Comparison of ENCODE assay signal across 22 cellular contexts in genomic region chr6:20028143-20028542, GRCh38.
"Had no signal": no experiment of that assay in that cellular context is flagged by ENCODE, and none has a peak within 500 bp of the region (broad histone marks: within the 10 kb centered on the region; RNA-seq: fewer than 3 reads in every experiment).

No MANE protein-coding gene starts in this region.

- H3K9me3 ChIP-seq: ascending aorta, breast epithelium, esophagus squamous epithelium, psoas muscle, right lobe of liver, thoracic aorta, upper lobe of right lung had no signal

- H3K4me3 Mint-ChIP-seq: activated CD8-positive, alpha-beta memory T cell treated with anti-CD3 and anti-CD28 coated beads, Interleukin-2, amount 10 ng/mL, durations not matched to agents 7 days and 5 days; activated naive CD4-positive, alpha-beta T cell treated with anti-CD3 and anti-CD28 coated beads, Interleukin-2, amount 10 ng/mL, durations not matched to agents 7 days and 5 days; neural crest cell; stimulated activated naive CD8-positive, alpha-beta T cell treated with anti-CD3 and anti-CD28 coated beads, Interleukin-15, amount 100 ng/mL, for 72 hours had no signal

- H3K27ac Mint-ChIP-seq: activated CD8-positive, alpha-beta memory T cell treated with anti-CD3 and anti-CD28 coated beads, Interleukin-2, amount 10 ng/mL, durations not matched to agents 7 days and 5 days; activated naive CD4-positive, alpha-beta T cell treated with anti-CD3 and anti-CD28 coated beads, Interleukin-2, amount 10 ng/mL, durations not matched to agents 7 days and 5 days; activated T-helper 2 cell treated with anti-CD3 and anti-CD28 coated beads, Interferon-gamma antibody, Interleukin-2, Interleukin-4, amounts not matched to agents 10 μg/mL and 5 μg/mL and 100 μg/mL, durations not matched to agents 14 hours and 24 hours and 36 hours; stimulated activated naive CD8-positive, alpha-beta T cell treated with anti-CD3 and anti-CD28 coated beads, Interleukin-15, amount 100 ng/mL, for 72 hours had no signal

- FAIRE-seq: endothelial cell of umbilical vein had no signal

- ATAC-seq: activated CD8-positive, alpha-beta memory T cell treated with anti-CD3 and anti-CD28 coated beads, Interleukin-2, amount 10 ng/mL, durations not matched to agents 7 days and 5 days; psoas muscle; right lobe of liver; stimulated activated naive CD8-positive, alpha-beta T cell treated with anti-CD3 and anti-CD28 coated beads, Interleukin-15, amount 100 ng/mL, for 72 hours; upper lobe of right lung had no signal

- H3K4me1 ChIP-seq: ascending aorta, breast epithelium, esophagus squamous epithelium, right lobe of liver, upper lobe of right lung had no signal

- H3K36me3 Mint-ChIP-seq: activated CD8-positive, alpha-beta memory T cell treated with anti-CD3 and anti-CD28 coated beads, Interleukin-2, amount 10 ng/mL, durations not matched to agents 7 days and 5 days; activated naive CD4-positive, alpha-beta T cell treated with anti-CD3 and anti-CD28 coated beads, Interleukin-2, amount 10 ng/mL, durations not matched to agents 7 days and 5 days had no signal

- H3K36me3 ChIP-seq: ascending aorta, breast epithelium, esophagus squamous epithelium, right lobe of liver, thoracic aorta, upper lobe of right lung had no signal

- H3K4me3 ChIP-seq: ascending aorta, breast epithelium, esophagus squamous epithelium, psoas muscle, right lobe of liver, thoracic aorta, upper lobe of right lung had no signal

- DNase-seq: activated CD4-positive, alpha-beta T cell treated with anti-CD3 and anti-CD28 coated beads for 1 hour; activated CD4-positive, alpha-beta T cell treated with anti-CD3 and anti-CD28 coated beads, Interleukin-2, amount 50 U/mL, for 4 hours; activated CD8-positive, alpha-beta memory T cell treated with anti-CD3 and anti-CD28 coated beads, Interleukin-2, amount 10 ng/mL, durations not matched to agents 7 days and 5 days; activated naive CD4-positive, alpha-beta T cell treated with anti-CD3 and anti-CD28 coated beads, Interleukin-2, amount 10 ng/mL, durations not matched to agents 7 days and 5 days; activated T-cell treated with anti-CD3 and anti-CD28 coated beads, Interleukin-2, amount 50 U/mL, for 1 hour; cerebellar nuclear complex; effector CD8-positive, alpha-beta T cell; esophagus squamous epithelium; glutamatergic neuron; hypothalamus; immature natural killer cell; psoas muscle; right lobe of liver; stimulated activated naive CD8-positive, alpha-beta T cell treated with anti-CD3 and anti-CD28 coated beads, Interleukin-15, amount 100 ng/mL, for 72 hours; T1000; upper lobe of right lung had no signal

- H3K27ac ChIP-seq: ascending aorta, breast epithelium, esophagus squamous epithelium, psoas muscle, right lobe of liver, thoracic aorta, upper lobe of right lung had no signal

- H3K9me3 Mint-ChIP-seq: activated T-helper 2 cell treated with anti-CD3 and anti-CD28 coated beads, Interferon-gamma antibody, Interleukin-2, Interleukin-4, amounts not matched to agents 10 μg/mL and 5 μg/mL and 100 μg/mL, durations not matched to agents 14 hours and 24 hours and 36 hours had no signal

- H3K27me3 ChIP-seq: ascending aorta, right lobe of liver had no signal
